ENCODE assay signal across 9 cellular contexts in the genomic region with DNA sequence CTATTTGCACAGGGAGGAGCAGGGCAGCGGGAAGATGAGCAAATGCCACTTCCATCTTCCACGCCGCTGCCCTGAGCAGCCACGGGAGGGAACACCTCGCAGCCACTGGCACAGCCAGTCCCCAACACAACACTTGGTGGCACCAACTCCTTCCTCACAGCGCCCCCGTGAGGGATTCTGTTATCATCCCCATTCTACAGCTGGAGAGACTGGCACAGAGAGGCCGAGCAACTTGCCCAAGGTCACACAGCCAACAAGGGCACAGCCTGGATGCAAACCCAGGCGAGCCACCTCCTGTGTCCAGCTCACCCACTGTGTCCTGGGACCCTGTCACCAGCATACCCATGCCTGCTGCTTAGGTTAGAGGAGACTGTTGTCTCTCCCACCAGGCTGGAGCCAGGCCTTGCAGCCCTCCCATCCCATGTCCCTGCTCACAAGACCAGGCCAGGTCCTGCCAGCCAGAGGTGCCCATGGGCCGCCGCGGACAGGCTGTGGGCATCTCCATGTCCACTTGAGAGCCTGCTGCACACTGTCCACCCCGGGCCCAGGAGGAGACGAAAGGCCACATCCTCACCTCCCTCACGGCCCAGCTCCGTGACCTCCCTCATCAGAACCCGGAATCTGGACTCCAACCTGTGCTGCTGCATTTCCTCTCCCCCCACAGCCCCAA. TPM values are rescaled to one million over a fixed set of nuclear protein-coding genes. Genes with fewer than 3 reads are reported as not detected.
A peak's percentile ranks its signal among the peaks of the same experiment; 100 is the strongest.
DNase-seq lines count a peak whose midpoint lies in the region; ATAC-seq, FAIRE-seq and TF ChIP-seq lines count a peak whose summit lies in the region.
"Had no signal": no experiment of that assay in that cellular context is flagged by ENCODE, and none has a peak within 500 bp of the region (broad histone marks: within the 10 kb centered on the region; RNA-seq: fewer than 3 reads in every experiment).

No MANE protein-coding gene starts in this region.

- POLR2A ChIA-PET in Panc1 (lab: Charles Lee), result no interaction called here

- intact Hi-C loops in Panc1 (cut with micrococcal nuclease; ENCODE audit: unreplicated experiment) (no loop called here), esophagus muscularis mucosa (cut with DNase I) (loop anchor here (5.0 to 10.0 kb wide), 2 partner anchors 128 to 254 kb away; no protein-coding TSS in a partner anchor)

- H3K9me3 ChIP-seq in Panc1 (ENCODE audit: control insufficient read depth, insufficient read depth, low read depth, low read length), result no peaks in the 10 kb centered on the region
- H3K9me3 ChIP-seq in esophagus muscularis mucosa, result no peaks in the 10 kb centered on the region

- H3K27me3 ChIP-seq in Panc1 (ENCODE audit: control insufficient read depth, insufficient read depth, low read length) (no peaks in the 10 kb centered on the region), esophagus muscularis mucosa (no peaks in the 10 kb centered on the region)

- WGBS in esophagus muscularis mucosa, result 87% methylated on average over 14 of the region's 17 CpGs

- TF ChIP-seq EP300 in esophagus muscularis mucosa (IDR thresholded peaks at IDR 0.05), result no peak

- DNase-seq in NCI-H2171 treated with DMSO at 0.1 percent for 48 hours (lab: John Stamatoyannopoulos, UW) (peak; percentile 62), NCI-H2171 (lab: John Stamatoyannopoulos, UW) (no peak), Panc1 (ENCODE audit: low read depth, low spot score) (no peak), esophagus muscularis mucosa (ENCODE audit: extremely low spot score) (no peak), NCI-H1092 treated with DMSO at 0.1 percent for 48 hours (lab: John Stamatoyannopoulos, UW) (no peak), foreskin melanocyte (no peak), GM12892 (ENCODE audit: insufficient read length) (no peak)
- DNase-seq in stimulated activated CD8-positive, alpha-beta memory T cell treated with anti-CD3 and anti-CD28 coated beads, Interleukin-4, amount 100 ng/mL, for 48 hours, result peak; percentile 35

- FAIRE-seq in GM12892 (lab: Jason Lieb, UNC), result no peak

- peak overlapping the region; percentile 62 for H3K27ac ChIP-seq in Panc1 (ENCODE audit: low read length)
- H3K27ac ChIP-seq in esophagus muscularis mucosa (replicated peaks in 1 of 4), result peak overlapping the region; percentile 79 to 98 (median 84)

- CTCF ChIA-PET in Panc1 (lab: Charles Lee), result interaction anchor here (0.9 to 1.0 kb wide), 2 partner anchors 8 to 256 kb away, joined by 3 read pairs; no protein-coding TSS in a partner anchor

- H3K4me1 ChIP-seq in Panc1 (ENCODE audit: control insufficient read depth, insufficient read depth, low read length) (peaks cover 94% of the 10 kb centered on the region), esophagus muscularis mucosa (peaks cover 94 to 100% (median 100%) of the 10 kb centered on the region in 4 donors)

- TF ChIP-seq POLR2A in esophagus muscularis mucosa (IDR thresholded peaks at IDR 0.05; ENCODE audit: low read depth) (no peak), GM12892 (IDR thresholded peaks at IDR 0.05; ENCODE audit: low read depth, low read length) (no peak)

- TF ChIP-seq CTCF in Panc1 (IDR thresholded peaks at IDR 0.05) (no peak; the same call in 1 of the 2 replicates), esophagus muscularis mucosa (IDR thresholded peaks at IDR 0.05) (no peak)

- in situ Hi-C loops in Panc1 (cut with HindIII; ENCODE audit: low pct_unique_long_range_greater_than_20kb, low sequenced_read_pairs), result no loop called here

- ATAC-seq in Panc1, result peak; percentile 22

- H3K36me3 ChIP-seq in Panc1 (ENCODE audit: control insufficient read depth, insufficient read depth, low read length), result no peaks in the 10 kb centered on the region
- H3K36me3 ChIP-seq in esophagus muscularis mucosa, result peaks cover 0 to 11% (median 0%) of the 10 kb centered on the region in 4 donors

- H3K4me3 ChIP-seq in Panc1 (ENCODE audit: low read depth in 2 of 2, low read length in 2 of 2) (no peak overlapping the region), esophagus muscularis mucosa (no peak overlapping the region)
- H3K4me3 ChIP-seq: SK-N-MC had no signal

- BruUV-seq in Panc1 (replicated peaks; lab: Mats Ljungman, UMichigan), result no TSS peak

RNA-seq across cellular contexts. Expression of gene NCOR2, which starts 57.0 kb away (rescaled TPM):
- total RNA-seq in Panc1 (2021; ENCODE audit: unreplicated experiment) (461 TPM), esophagus muscularis mucosa (100 to 1,000 TPM; 107 to 188 (median 131) TPM)
- polyA plus RNA-seq in Panc1 (2012; ENCODE audit: insufficient read length), result 441 TPM
- 27.0 TPM for polyA plus RNA-seq in GM12892 (2012; ENCODE audit: missing spikeins)

Comparison
In these comparisons a context has a peak if more than half of its experiments do, and no peak if none do; other contexts are left out.
1. DNase-seq: peak in NCI-H2171 treated with DMSO at 0.1 percent for 48 hours (single experiment) and stimulated activated CD8-positive, alpha-beta memory T cell treated with anti-CD3 and anti-CD28 coated beads, Interleukin-4, amount 100 ng/mL, for 48 hours (single experiment); none in NCI-H2171 (single experiment), Panc1 (single experiment), esophagus muscularis mucosa (single experiment), NCI-H1092 treated with DMSO at 0.1 percent for 48 hours (single experiment), foreskin melanocyte (single experiment) and GM12892 (single experiment).